Comparison of ENCODE assay signal across 1 cellular context in the genomic region with DNA sequence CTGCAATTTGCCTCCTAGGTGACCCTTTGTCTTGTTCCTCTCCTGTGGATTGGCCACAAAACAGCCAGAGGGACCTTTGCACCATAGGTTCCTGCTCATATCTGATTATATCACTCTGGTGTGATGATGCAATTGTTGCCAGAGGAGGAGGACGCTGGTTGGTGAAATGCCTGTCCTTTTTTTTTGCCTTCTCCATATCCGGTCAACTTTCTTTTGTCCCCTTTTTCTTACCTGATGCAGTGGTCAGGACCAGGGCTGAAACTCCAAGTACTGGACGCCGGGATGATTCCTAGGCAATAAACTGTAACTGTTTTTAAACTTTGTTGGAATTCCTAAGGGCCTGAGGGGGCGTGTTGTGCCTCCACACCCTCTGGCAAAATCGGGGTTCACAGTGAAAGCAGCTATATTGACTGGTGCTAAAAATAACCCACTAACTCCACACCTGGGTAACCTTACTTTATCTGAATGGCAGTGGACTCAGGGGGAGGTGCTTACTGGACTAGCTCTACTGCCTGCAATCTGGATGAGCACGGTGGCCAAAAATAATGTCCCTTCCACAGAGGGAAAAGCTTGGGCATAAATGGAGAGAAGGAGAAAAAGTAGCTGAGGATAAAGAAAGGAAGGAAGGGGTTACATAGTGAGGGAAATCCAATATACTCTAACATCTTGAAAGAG.
A peak's percentile ranks its signal among the peaks of the same experiment; 100 is the strongest.
TF ChIP-seq lines count a peak whose summit lies in the region.

No MANE protein-coding gene starts in this region.

TF ChIP-seq in K562, 482 proteins besides CTCF, POLR2A, EP300 and RAD21 (continued from another document and continues in another):
- TF ChIP-seq, protein P1, sequence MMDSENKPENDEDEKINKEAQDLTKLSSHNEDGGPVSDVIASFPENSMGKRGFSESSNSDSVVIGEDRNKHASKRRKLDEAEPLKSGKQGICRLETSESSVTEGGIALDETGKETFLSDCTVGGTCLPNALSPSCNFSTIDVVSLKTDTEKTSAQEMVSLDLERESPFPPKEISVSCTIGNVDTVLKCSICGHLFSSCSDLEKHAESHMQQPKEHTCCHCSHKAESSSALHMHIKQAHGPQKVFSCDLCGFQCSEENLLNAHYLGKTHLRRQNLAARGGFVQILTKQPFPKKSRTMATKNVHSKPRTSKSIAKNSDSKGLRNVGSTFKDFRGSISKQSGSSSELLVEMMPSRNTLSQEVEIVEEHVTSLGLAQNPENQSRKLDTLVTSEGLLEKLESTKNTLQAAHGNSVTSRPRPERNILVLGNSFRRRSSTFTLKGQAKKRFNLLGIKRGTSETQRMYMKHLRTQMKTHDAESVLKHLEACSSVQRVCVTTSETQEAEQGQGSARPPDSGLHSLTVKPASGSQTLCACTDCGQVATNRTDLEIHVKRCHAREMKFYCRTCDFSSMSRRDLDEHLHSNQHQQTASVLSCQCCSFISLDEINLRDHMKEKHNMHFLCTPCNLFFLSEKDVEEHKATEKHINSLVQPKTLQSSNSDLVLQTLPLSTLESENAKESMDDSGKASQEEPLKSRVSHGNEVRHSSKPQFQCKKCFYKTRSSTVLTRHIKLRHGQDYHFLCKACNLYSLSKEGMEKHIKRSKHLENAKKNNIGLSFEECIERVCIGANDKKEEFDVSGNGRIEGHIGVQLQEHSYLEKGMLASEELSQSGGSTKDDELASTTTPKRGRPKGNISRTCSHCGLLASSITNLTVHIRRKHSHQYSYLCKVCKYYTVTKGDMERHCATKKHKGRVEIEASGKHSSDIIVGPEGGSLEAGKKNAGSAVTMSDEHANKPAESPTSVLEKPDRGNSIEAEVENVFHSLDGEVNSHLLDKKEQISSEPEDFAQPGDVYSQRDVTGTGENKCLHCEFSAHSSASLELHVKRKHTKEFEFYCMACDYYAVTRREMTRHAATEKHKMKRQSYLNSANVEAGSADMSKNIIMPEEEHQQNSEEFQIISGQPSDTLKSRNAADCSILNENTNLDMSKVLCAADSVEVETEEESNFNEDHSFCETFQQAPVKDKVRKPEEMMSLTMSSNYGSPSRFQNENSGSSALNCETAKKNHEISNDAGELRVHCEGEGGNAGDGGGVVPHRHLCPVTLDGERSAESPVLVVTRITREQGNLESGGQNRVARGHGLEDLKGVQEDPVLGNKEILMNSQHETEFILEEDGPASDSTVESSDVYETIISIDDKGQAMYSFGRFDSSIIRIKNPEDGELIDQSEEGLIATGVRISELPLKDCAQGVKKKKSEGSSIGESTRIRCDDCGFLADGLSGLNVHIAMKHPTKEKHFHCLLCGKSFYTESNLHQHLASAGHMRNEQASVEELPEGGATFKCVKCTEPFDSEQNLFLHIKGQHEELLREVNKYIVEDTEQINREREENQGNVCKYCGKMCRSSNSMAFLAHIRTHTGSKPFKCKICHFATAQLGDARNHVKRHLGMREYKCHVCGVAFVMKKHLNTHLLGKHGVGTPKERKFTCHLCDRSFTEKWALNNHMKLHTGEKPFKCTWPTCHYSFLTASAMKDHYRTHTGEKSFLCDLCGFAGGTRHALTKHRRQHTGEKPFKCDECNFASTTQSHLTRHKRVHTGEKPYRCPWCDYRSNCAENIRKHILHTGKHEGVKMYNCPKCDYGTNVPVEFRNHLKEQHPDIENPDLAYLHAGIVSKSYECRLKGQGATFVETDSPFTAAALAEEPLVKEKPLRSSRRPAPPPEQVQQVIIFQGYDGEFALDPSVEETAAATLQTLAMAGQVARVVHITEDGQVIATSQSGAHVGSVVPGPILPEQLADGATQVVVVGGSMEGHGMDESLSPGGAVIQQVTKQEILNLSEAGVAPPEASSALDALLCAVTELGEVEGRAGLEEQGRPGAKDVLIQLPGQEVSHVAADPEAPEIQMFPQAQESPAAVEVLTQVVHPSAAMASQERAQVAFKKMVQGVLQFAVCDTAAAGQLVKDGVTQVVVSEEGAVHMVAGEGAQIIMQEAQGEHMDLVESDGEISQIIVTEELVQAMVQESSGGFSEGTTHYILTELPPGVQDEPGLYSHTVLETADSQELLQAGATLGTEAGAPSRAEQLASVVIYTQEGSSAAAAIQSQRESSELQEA (IDR thresholded peaks at IDR 0.05; ENCODE audit: low read depth) = no peak
- peak; percentile 50; the same call in 1 of the 2 replicates for TF ChIP-seq CTBP1 (IDR thresholded peaks at IDR 0.05; ENCODE audit: borderline replicate concordance)
- TF ChIP-seq ELK3 (CRISPR knock-in tag; IDR thresholded peaks at IDR 0.05) = no peak
- TF ChIP-seq CXXC5 (CRISPR knock-in tag; IDR thresholded peaks at IDR 0.05) = 0 out of 2 replicates have a peak, but pooled peaks have one; percentile 18
- TF ChIP-seq, protein P2, sequence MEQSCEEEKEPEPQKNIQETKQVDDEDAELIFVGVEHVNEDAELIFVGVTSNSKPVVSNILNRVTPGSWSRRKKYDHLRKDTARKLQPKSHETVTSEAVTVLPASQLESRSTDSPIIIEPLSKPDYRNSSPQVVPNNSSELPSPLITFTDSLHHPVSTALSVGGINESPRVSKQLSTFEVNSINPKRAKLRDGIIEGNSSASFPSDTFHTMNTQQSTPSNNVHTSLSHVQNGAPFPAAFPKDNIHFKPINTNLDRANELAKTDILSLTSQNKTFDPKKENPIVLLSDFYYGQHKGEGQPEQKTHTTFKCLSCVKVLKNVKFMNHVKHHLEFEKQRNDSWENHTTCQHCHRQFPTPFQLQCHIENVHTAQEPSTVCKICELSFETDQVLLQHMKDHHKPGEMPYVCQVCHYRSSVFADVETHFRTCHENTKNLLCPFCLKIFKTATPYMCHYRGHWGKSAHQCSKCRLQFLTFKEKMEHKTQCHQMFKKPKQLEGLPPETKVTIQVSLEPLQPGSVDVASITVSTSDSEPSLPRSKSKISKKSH (CRISPR knock-in tag; IDR thresholded peaks at IDR 0.05) = no peak
- no peak for TF ChIP-seq ESRRA (IDR thresholded peaks at IDR 0.05; ENCODE audit: borderline replicate concordance, low read depth)
- TF ChIP-seq CEBPB (tag; IDR thresholded peaks at IDR 0.05) = peak; percentile 90
- no peak for TF ChIP-seq FOXJ3 (CRISPR knock-in tag; IDR thresholded peaks at IDR 0.05)
- TF ChIP-seq ZNF384 (IDR thresholded peaks at IDR 0.05; ENCODE audit: low read depth, low read length) = peak; percentile 75
- TF ChIP-seq ASH1L (IDR thresholded peaks at IDR 0.05; ENCODE audit: borderline replicate concordance, low read depth, partially characterized antibody) = no peak
- no peak for TF ChIP-seq CUX1 (CRISPR knock-in tag; IDR thresholded peaks at IDR 0.05)
- TF ChIP-seq, protein P3, sequence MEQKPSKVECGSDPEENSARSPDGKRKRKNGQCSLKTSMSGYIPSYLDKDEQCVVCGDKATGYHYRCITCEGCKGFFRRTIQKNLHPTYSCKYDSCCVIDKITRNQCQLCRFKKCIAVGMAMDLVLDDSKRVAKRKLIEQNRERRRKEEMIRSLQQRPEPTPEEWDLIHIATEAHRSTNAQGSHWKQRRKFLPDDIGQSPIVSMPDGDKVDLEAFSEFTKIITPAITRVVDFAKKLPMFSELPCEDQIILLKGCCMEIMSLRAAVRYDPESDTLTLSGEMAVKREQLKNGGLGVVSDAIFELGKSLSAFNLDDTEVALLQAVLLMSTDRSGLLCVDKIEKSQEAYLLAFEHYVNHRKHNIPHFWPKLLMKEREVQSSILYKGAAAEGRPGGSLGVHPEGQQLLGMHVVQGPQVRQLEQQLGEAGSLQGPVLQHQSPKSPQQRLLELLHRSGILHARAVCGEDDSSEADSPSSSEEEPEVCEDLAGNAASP (IDR thresholded peaks at IDR 0.05) = no peak
- TF ChIP-seq MITF (IDR thresholded peaks at IDR 0.05) = no peak
- TF ChIP-seq ATF3 (IDR thresholded peaks at IDR 0.05) = peak; percentile 98
- peak; percentile 69; the same call in 1 of the 2 replicates for TF ChIP-seq ATF3 (CRISPR knock-in tag; conservative IDR thresholded peaks at IDR 0.05)
- TF ChIP-seq ATF2 (CRISPR knock-in tag; IDR thresholded peaks at IDR 0.05) = no peak
- peak; percentile 52; the same call in 1 of the 2 replicates for TF ChIP-seq ZNF589 (CRISPR knock-in tag; IDR thresholded peaks at IDR 0.05; ENCODE audit: low read depth)
- no peak for TF ChIP-seq BACH1 (tag; IDR thresholded peaks at IDR 0.05)
- no peak for TF ChIP-seq NFRKB (IDR thresholded peaks at IDR 0.05; ENCODE audit: low read depth)
- TF ChIP-seq ZNF175 (CRISPR knock-in tag; IDR thresholded peaks at IDR 0.05; ENCODE audit: low read depth) = 0 out of 2 replicates have a peak, but pooled peaks have one; percentile 47
- TF ChIP-seq KDM4B (IDR thresholded peaks at IDR 0.05; ENCODE audit: borderline replicate concordance in 2 of 2, low read depth in 1 of 2) = no peak
- no peak for TF ChIP-seq GABPB1 (CRISPR knock-in tag; IDR thresholded peaks at IDR 0.05)
- no peak for TF ChIP-seq CBX1 (IDR thresholded peaks at IDR 0.05; ENCODE audit: low read depth)
- no peak for TF ChIP-seq ZNF184 (CRISPR knock-in tag; IDR thresholded peaks at IDR 0.05)
- no peak for TF ChIP-seq FOXM1 (IDR thresholded peaks at IDR 0.05; ENCODE audit: low read depth)
- TF ChIP-seq FOXM1 (CRISPR knock-in tag; IDR thresholded peaks at IDR 0.05; ENCODE audit: low read depth) = no peak
- peak; percentile 63 for TF ChIP-seq GABPA (tag; conservative IDR thresholded peaks at IDR 0.05; ENCODE audit: low read depth)
- no peak for TF ChIP-seq KAT7 (CRISPR knock-in tag; IDR thresholded peaks at IDR 0.05; ENCODE audit: borderline replicate concordance)
- TF ChIP-seq SAP30 (IDR thresholded peaks at IDR 0.05; ENCODE audit: borderline replicate concordance, insufficient read depth, low read depth, low read length, poor library complexity, severe bottlenecking) = no peak
- peak; percentile 93 for TF ChIP-seq CEBPG (CRISPR knock-in tag; IDR thresholded peaks at IDR 0.05)
- TF ChIP-seq CEBPG (tag; conservative IDR thresholded peaks at IDR 0.05 in 1 of 2, IDR thresholded peaks at IDR 0.05 in 1 of 2) = peak; percentile 97 to 98
- no peak for TF ChIP-seq NEUROD1 (IDR thresholded peaks at IDR 0.05; ENCODE audit: borderline replicate concordance, low read depth, low read length, partially characterized antibody)
